In the genomic region with DNA sequence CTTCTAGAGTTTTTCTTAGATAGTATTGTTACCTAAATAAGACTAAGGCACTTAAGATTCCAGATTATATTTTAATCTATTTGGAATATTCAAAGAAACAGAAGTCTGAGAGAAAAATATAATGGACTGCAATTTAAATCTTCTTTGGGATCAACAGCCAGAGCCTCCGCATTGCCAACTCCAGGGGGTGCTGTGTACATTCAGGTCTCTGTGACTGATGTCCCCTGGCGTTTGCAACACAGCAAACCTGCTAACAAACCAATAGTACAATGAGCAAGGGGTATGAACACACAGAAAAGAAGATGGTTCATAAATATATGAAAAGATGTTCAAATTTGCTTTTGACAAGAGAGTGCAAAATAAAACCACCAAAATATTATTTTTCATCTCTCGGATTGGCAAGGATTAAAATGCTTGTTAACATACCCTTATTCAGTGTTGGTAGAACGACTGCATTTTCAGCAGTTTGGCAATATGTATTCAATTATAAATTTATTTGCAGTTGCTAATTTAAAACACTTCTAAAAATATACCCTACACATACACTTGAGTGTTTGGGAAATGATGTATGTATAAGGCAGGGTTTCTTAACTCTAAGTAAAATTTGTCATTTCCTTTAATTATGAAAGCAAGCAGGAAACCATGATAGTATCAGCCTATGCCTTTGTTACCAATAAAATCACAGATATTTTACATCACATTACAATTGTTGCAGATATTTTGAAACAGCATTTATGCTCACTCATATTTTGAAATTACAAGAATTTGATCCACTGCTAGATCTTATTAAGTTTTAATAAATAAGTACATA, we compare ENCODE assay signal across 1 cellular context.
TF ChIP-seq lines count a peak whose summit lies in the region.

No MANE protein-coding gene starts in this region.

TF ChIP-seq in H1, 55 proteins besides CTCF, POLR2A, EP300 and RAD21 (continued from another document):
- TF ChIP-seq HDAC2 (IDR thresholded peaks at IDR 0.05; ENCODE audit: borderline replicate concordance in 1 of 2, low read depth in 2 of 2, low read length in 2 of 2) = no peak
- TF ChIP-seq TCF12 (IDR thresholded peaks at IDR 0.05; ENCODE audit: low read depth, low read length) = no peak
- TF ChIP-seq, protein P1, sequence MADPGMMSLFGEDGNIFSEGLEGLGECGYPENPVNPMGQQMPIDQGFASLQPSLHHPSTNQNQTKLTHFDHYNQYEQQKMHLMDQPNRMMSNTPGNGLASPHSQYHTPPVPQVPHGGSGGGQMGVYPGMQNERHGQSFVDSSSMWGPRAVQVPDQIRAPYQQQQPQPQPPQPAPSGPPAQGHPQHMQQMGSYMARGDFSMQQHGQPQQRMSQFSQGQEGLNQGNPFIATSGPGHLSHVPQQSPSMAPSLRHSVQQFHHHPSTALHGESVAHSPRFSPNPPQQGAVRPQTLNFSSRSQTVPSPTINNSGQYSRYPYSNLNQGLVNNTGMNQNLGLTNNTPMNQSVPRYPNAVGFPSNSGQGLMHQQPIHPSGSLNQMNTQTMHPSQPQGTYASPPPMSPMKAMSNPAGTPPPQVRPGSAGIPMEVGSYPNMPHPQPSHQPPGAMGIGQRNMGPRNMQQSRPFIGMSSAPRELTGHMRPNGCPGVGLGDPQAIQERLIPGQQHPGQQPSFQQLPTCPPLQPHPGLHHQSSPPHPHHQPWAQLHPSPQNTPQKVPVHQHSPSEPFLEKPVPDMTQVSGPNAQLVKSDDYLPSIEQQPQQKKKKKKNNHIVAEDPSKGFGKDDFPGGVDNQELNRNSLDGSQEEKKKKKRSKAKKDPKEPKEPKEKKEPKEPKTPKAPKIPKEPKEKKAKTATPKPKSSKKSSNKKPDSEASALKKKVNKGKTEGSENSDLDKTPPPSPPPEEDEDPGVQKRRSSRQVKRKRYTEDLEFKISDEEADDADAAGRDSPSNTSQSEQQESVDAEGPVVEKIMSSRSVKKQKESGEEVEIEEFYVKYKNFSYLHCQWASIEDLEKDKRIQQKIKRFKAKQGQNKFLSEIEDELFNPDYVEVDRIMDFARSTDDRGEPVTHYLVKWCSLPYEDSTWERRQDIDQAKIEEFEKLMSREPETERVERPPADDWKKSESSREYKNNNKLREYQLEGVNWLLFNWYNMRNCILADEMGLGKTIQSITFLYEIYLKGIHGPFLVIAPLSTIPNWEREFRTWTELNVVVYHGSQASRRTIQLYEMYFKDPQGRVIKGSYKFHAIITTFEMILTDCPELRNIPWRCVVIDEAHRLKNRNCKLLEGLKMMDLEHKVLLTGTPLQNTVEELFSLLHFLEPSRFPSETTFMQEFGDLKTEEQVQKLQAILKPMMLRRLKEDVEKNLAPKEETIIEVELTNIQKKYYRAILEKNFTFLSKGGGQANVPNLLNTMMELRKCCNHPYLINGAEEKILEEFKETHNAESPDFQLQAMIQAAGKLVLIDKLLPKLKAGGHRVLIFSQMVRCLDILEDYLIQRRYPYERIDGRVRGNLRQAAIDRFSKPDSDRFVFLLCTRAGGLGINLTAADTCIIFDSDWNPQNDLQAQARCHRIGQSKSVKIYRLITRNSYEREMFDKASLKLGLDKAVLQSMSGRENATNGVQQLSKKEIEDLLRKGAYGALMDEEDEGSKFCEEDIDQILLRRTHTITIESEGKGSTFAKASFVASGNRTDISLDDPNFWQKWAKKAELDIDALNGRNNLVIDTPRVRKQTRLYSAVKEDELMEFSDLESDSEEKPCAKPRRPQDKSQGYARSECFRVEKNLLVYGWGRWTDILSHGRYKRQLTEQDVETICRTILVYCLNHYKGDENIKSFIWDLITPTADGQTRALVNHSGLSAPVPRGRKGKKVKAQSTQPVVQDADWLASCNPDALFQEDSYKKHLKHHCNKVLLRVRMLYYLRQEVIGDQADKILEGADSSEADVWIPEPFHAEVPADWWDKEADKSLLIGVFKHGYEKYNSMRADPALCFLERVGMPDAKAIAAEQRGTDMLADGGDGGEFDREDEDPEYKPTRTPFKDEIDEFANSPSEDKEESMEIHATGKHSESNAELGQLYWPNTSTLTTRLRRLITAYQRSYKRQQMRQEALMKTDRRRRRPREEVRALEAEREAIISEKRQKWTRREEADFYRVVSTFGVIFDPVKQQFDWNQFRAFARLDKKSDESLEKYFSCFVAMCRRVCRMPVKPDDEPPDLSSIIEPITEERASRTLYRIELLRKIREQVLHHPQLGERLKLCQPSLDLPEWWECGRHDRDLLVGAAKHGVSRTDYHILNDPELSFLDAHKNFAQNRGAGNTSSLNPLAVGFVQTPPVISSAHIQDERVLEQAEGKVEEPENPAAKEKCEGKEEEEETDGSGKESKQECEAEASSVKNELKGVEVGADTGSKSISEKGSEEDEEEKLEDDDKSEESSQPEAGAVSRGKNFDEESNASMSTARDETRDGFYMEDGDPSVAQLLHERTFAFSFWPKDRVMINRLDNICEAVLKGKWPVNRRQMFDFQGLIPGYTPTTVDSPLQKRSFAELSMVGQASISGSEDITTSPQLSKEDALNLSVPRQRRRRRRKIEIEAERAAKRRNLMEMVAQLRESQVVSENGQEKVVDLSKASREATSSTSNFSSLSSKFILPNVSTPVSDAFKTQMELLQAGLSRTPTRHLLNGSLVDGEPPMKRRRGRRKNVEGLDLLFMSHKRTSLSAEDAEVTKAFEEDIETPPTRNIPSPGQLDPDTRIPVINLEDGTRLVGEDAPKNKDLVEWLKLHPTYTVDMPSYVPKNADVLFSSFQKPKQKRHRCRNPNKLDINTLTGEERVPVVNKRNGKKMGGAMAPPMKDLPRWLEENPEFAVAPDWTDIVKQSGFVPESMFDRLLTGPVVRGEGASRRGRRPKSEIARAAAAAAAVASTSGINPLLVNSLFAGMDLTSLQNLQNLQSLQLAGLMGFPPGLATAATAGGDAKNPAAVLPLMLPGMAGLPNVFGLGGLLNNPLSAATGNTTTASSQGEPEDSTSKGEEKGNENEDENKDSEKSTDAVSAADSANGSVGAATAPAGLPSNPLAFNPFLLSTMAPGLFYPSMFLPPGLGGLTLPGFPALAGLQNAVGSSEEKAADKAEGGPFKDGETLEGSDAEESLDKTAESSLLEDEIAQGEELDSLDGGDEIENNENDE (IDR thresholded peaks at IDR 0.05; ENCODE audit: insufficient replicate concordance, low read length) = no peak
- no peak for TF ChIP-seq CHD1 (IDR thresholded peaks at IDR 0.05; ENCODE audit: low read depth, low read length)
- TF ChIP-seq YY1 (IDR thresholded peaks at IDR 0.05; ENCODE audit: low read depth, low read length) = 0 out of 2 replicates have a peak, but pooled peaks have one; percentile 16
- no peak for TF ChIP-seq NRF1 (IDR thresholded peaks at IDR 0.05; ENCODE audit: low read depth, low read length)
- peak; percentile 94 for TF ChIP-seq TEAD4 (IDR thresholded peaks at IDR 0.05; ENCODE audit: low read depth, low read length)
- no peak for TF ChIP-seq SRF (IDR thresholded peaks at IDR 0.05; ENCODE audit: low read depth, low read length)
- no peak for TF ChIP-seq CREB1 (IDR thresholded peaks at IDR 0.05)
- TF ChIP-seq EZH2 (IDR thresholded peaks at IDR 0.05; ENCODE audit: low read depth, low read length, severe bottlenecking) = no peak
- TF ChIP-seq ATF3 (IDR thresholded peaks at IDR 0.05; ENCODE audit: insufficient read depth, low read depth, low read length) = no peak
- no peak for TF ChIP-seq POLR2AphosphoS5 (IDR thresholded peaks at IDR 0.05; ENCODE audit: low read depth, low read length)
- TF ChIP-seq KDM1A (IDR thresholded peaks at IDR 0.05; ENCODE audit: borderline replicate concordance, low read length) = no peak
- no peak for TF ChIP-seq SIN3A (conservative IDR thresholded peaks at IDR 0.05 in 1 of 2, IDR thresholded peaks at IDR 0.05 in 1 of 2; ENCODE audit: low read depth in 1 of 2, low read length in 2 of 2)
- no peak for TF ChIP-seq BCL11A (IDR thresholded peaks at IDR 0.05; ENCODE audit: low read depth in 2 of 2, low read length in 2 of 2)
- TF ChIP-seq ZNF274 (IDR thresholded peaks at IDR 0.05; ENCODE audit: borderline replicate concordance, extremely low read depth, low read length) = no peak
- no peak for TF ChIP-seq CBX8 (IDR thresholded peaks at IDR 0.05; ENCODE audit: borderline replicate concordance, low read depth, low read length)
